Comparison of ENCODE assay signal across 8 cellular contexts in genomic region chr3:13420051-13420816, GRCh38.
DNase-seq lines count a peak whose midpoint lies in the region; ATAC-seq and TF ChIP-seq lines count a peak whose summit lies in the region.

TSS of gene NUP210 (minus strand) at chr3:13420322. CDS start at chr3:13420226, 96 bp downstream.

- no CpG with 5 or more reads among the region's 88 CpGs for WGBS in iPS DF 6.9 (ENCODE audit: insufficient coverage, insufficient read length)

- H3K27me3 ChIP-seq in iPS DF 6.9 (ENCODE audit: control insufficient read depth, insufficient read depth, low read length) = no peaks in the 10 kb centered on the region

- peaks cover 3% of the 10 kb centered on the region; the same call in 1 of the 2 replicates for H3K4me1 ChIP-seq in iPS DF 6.9 (ENCODE audit: control insufficient read depth, insufficient read depth, low read length)

- no peak within 1 kb of the TSS for H3K27ac ChIP-seq in iPS DF 6.9 (ENCODE audit: low read length)

- peak; percentile 32 for DNase-seq in CD1c-positive myeloid dendritic cell (ENCODE audit: extremely low spot score)
- DNase-seq in NOMO-1 treated with dmso at 0.1 percent for 144 hours (lab: John Stamatoyannopoulos, UW; ENCODE audit: unreplicated experiment) = peak; percentile 48
- DNase-seq in activated gamma-delta T cell (lab: John Stamatoyannopoulos, UW) = peak; percentile 51
- DNase-seq in iPS DF 6.9 (ENCODE audit: low read depth, low spot score) = no peak
- DNase-seq in stimulated activated CD4-positive, alpha-beta T cell treated with anti-CD3 and anti-CD28 coated beads, Interleukin-12 subunit alpha, Interleukin-12 subunit beta, amount 100 ng/mL, for 48 hours (ENCODE audit: low read depth in 2 of 3, low spot score in 1 of 3) = peak; percentile 25 to 76 (median 43)
- DNase-seq in central memory CD4-positive, alpha-beta T cell = no peak

- ATAC-seq in HG03280 (IDR thresholded peaks at IDR 0.05; ENCODE audit: unreplicated experiment) = peak; percentile 62

- no peaks in the 10 kb centered on the region for H3K36me3 ChIP-seq in iPS DF 6.9 (ENCODE audit: control insufficient read depth, insufficient read depth, low read length)

- no peaks in the 10 kb centered on the region for H3K9me3 ChIP-seq in iPS DF 6.9 (ENCODE audit: control insufficient read depth, insufficient read depth, low read length)

- peak within 1 kb of the TSS; percentile 99 for H3K4me3 ChIP-seq in iPS DF 6.9 (ENCODE audit: low read length)

- peak; percentile 73 for TF ChIP-seq POLR2A in GM19099 (IDR thresholded peaks at IDR 0.05; ENCODE audit: extremely low read depth, insufficient read length, low read depth)

Comparison
In these comparisons a context has a peak if more than half of its experiments do, and no peak if none do; other contexts are left out.
1. DNase-seq: peak in CD1c-positive myeloid dendritic cell (single experiment), NOMO-1 treated with dmso at 0.1 percent for 144 hours (single experiment), activated gamma-delta T cell (single experiment) and stimulated activated CD4-positive, alpha-beta T cell treated with anti-CD3 and anti-CD28 coated beads, Interleukin-12 subunit alpha, Interleukin-12 subunit beta, amount 100 ng/mL, for 48 hours (3 of 3); none in iPS DF 6.9 (single experiment) and central memory CD4-positive, alpha-beta T cell (single experiment).